In genomic region chr18:2848145-2848878, GRCh38 we compare ENCODE assay signal across 9 cellular contexts. TPM values are rescaled to one million over a fixed set of nuclear protein-coding genes. Genes with fewer than 3 reads are reported as not detected.
DNase-seq lines count a peak whose midpoint lies in the region; ATAC-seq and TF ChIP-seq lines count a peak whose summit lies in the region.
"Had no signal": no experiment of that assay in that cellular context is flagged by ENCODE, and none has a peak within 500 bp of the region (broad histone marks: within the 10 kb centered on the region; RNA-seq: fewer than 3 reads in every experiment).

No MANE protein-coding gene starts in this region.

- H3K9me3 ChIP-seq in left lung (no peaks in the 10 kb centered on the region), suprapubic skin (no peaks in the 10 kb centered on the region)

- H3K27me3 ChIP-seq in left lung (peaks cover 34 to 60% of the 10 kb centered on the region in 2 donors), suprapubic skin (peaks cover 60% of the 10 kb centered on the region)

- DNase-seq in activated CD4-positive, alpha-beta T cell treated with anti-CD3 and anti-CD28 coated beads for 36 hours: no peak
- DNase-seq in activated CD4-positive, alpha-beta T cell treated with anti-CD3 and anti-CD28 coated beads for 1 hour: no peak
- DNase-seq in activated naive CD8-positive, alpha-beta T cell treated with anti-CD3 and anti-CD28 coated beads for 36 hours: no peak
- DNase-seq in left lung: no peak
- no peak for DNase-seq in suprapubic skin (ENCODE audit: low spot score in 2 of 2)
- DNase-seq in COR-L47 (lab: John Stamatoyannopoulos, UW): no peak
- DNase-seq in activated CD4-positive, alpha-beta T cell treated with anti-CD3 and anti-CD28 coated beads, Interleukin-2, amount 50 U/mL, for 48 hours: no peak
- DNase-seq in HuH-7.5 (ENCODE audit: low spot score): no peak
- DNase-seq: NK-92 treated with Interleukin-12 subunit alpha and Interleukin-12 subunit beta, amount 100 ng/mL, for 24 hours had no signal

- no peak for TF ChIP-seq EP300 in suprapubic skin (IDR thresholded peaks at IDR 0.05)

- ATAC-seq in activated CD4-positive, alpha-beta T cell treated with anti-CD3 and anti-CD28 coated beads for 36 hours: peak; percentile 35
- no peak for ATAC-seq in left lung

- peaks cover 30% of the 10 kb centered on the region for H3K27me3 Mint-ChIP-seq in activated CD4-positive, alpha-beta T cell treated with anti-CD3 and anti-CD28 coated beads for 36 hours
- peaks cover 60% of the 10 kb centered on the region for H3K27me3 Mint-ChIP-seq in activated naive CD8-positive, alpha-beta T cell treated with anti-CD3 and anti-CD28 coated beads for 36 hours

- TF ChIP-seq CTCF in left lung (IDR thresholded peaks at IDR 0.05) (no peak), suprapubic skin (IDR thresholded peaks at IDR 0.05) (no peak)

- H3K27ac Mint-ChIP-seq in activated CD4-positive, alpha-beta T cell treated with anti-CD3 and anti-CD28 coated beads for 36 hours: peak overlapping the region; percentile 73
- H3K27ac Mint-ChIP-seq in activated naive CD8-positive, alpha-beta T cell treated with anti-CD3 and anti-CD28 coated beads for 36 hours: no peak overlapping the region

- H3K4me3 Mint-ChIP-seq in activated CD4-positive, alpha-beta T cell treated with anti-CD3 and anti-CD28 coated beads for 36 hours: peak overlapping the region; percentile 76
- H3K4me3 Mint-ChIP-seq in activated naive CD8-positive, alpha-beta T cell treated with anti-CD3 and anti-CD28 coated beads for 36 hours: peak overlapping the region; percentile 80

- H3K4me1 Mint-ChIP-seq in activated CD4-positive, alpha-beta T cell treated with anti-CD3 and anti-CD28 coated beads for 36 hours: peaks cover 36% of the 10 kb centered on the region
- peaks cover 22% of the 10 kb centered on the region for H3K4me1 Mint-ChIP-seq in activated naive CD8-positive, alpha-beta T cell treated with anti-CD3 and anti-CD28 coated beads for 36 hours

- intact Hi-C loops in activated CD4-positive, alpha-beta T cell treated with anti-CD3 and anti-CD28 coated beads for 36 hours (cut with DNase I, micrococcal nuclease): loop anchor here (1.0 to 5.0 kb wide), 5 partner anchors 39 to 276 kb away; partner anchors contain the start of genes METTL4 (in 1 of the 2) and NDC80 (in 1 of the 2)
- intact Hi-C loops in left lung (cut with DNase I): no loop called here

- no peaks in the 10 kb centered on the region for H3K36me3 Mint-ChIP-seq in activated CD4-positive, alpha-beta T cell treated with anti-CD3 and anti-CD28 coated beads for 36 hours (ENCODE audit: low read depth)
- H3K36me3 Mint-ChIP-seq in activated naive CD8-positive, alpha-beta T cell treated with anti-CD3 and anti-CD28 coated beads for 36 hours: no peaks in the 10 kb centered on the region

- POLR2A ChIA-PET in activated CD4-positive, alpha-beta T cell treated with anti-CD3 and anti-CD28 coated beads for 36 hours (lab: Charles Lee): no interaction called here

- TF ChIP-seq POLR2A in suprapubic skin (IDR thresholded peaks at IDR 0.05): no peak

- H3K36me3 ChIP-seq in left lung: peaks cover 0 to 12% of the 10 kb centered on the region in 2 donors
- no peaks in the 10 kb centered on the region for H3K36me3 ChIP-seq in suprapubic skin

- H3K27ac ChIP-seq in left lung (peak overlapping the region; percentile 70 to 91), suprapubic skin (peak overlapping the region; percentile 84)

- H3K4me3 ChIP-seq in left lung: peak overlapping the region; percentile 30 to 73
- H3K4me3 ChIP-seq in suprapubic skin: peak overlapping the region; percentile 64

- H3K9me3 Mint-ChIP-seq in activated CD4-positive, alpha-beta T cell treated with anti-CD3 and anti-CD28 coated beads for 36 hours (ENCODE audit: low read depth): no peaks in the 10 kb centered on the region
- no peaks in the 10 kb centered on the region for H3K9me3 Mint-ChIP-seq in activated naive CD8-positive, alpha-beta T cell treated with anti-CD3 and anti-CD28 coated beads for 36 hours

- CTCF ChIA-PET in activated CD4-positive, alpha-beta T cell treated with anti-CD3 and anti-CD28 coated beads for 36 hours (lab: Charles Lee): interaction anchor here (0.8 to 1.6 kb wide), 3 partner anchors 9 to 304 kb away, joined by 3 to 4 read pairs (median 3); no protein-coding TSS in a partner anchor

- 20% methylated on average over 10 of the region's 17 CpGs for WGBS in suprapubic skin

- H3K4me1 ChIP-seq in left lung (peaks cover 5 to 54% of the 10 kb centered on the region in 2 donors), suprapubic skin (peaks cover 34% of the 10 kb centered on the region)

RNA-seq across cellular contexts. Expression of gene EMILIN2, which starts 1.5 kb away (rescaled TPM):
- 10 to 100 TPM; 12.0 to 15.7 TPM for total RNA-seq in activated CD4-positive, alpha-beta T cell treated with anti-CD3 and anti-CD28 coated beads for 36 hours
- 10 to 100 TPM; 26.3 to 30.2 TPM for total RNA-seq in activated naive CD8-positive, alpha-beta T cell treated with anti-CD3 and anti-CD28 coated beads for 36 hours
- total RNA-seq in left lung (10 to 100 TPM; 28.2 to 56.2 TPM), suprapubic skin (10 to 100 TPM in 1 of 4 donors, 1 to 10 TPM in 3; 4.3 to 11.3 (median 7.1) TPM)

Comparison
In these comparisons a context has a peak if more than half of its experiments do, and no peak if none do; other contexts are left out.
1. intact Hi-C loops: an anchor here in activated CD4-positive, alpha-beta T cell treated with anti-CD3 and anti-CD28 coated beads for 36 hours (1.0 to 5.0 kb wide); none called in left lung.